In the genomic region with DNA sequence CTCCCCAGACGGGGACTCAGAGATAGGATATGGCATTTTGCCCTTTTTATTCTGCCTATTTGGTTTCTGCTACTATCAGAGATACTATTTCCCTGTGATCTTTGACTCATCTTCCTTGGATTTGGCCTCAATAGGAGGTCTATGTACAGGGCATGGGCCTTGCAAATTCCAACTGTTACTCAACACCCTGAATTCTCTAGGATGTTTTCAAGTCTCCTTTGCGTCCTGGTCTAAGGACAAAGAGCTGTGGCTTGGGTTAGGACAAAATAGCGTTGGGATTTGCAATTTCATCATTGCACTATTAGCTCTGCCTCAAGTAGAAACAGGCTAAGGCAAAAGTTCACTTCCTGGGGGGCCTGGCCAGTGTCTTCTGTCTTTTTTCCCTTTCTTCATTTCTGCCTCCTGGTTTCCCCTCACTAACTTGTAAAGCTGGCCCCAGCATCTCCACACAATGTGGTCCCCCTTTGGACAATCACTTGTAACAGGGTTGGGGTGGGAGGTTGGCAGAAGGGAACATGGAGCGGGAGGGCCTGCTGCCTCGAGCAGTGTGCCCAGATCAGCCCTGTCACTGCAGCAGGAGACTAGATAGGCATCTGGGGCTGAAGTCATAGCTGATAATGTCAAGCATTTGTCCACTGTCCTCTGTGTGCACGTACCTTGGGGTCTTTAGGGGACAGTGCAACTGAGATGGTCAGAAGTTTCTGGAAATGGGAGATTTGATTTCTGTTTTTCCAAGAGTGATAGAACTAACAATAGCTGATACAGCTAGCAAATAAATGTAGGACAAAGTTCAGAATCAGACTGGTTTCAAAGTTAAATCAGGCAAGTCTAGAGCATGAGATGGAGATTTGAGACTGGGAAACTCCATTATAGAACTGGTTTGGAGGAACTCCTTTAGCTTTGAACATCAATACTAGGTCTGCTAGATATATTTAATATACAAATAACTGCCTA, we compare ENCODE assay signal across 2 cellular contexts.
TF ChIP-seq lines count a peak whose summit lies in the region.

No MANE protein-coding gene starts in this region.

TF ChIP-seq in SK-N-SH, 30 proteins besides CTCF, POLR2A, EP300 and RAD21:
- no peak for TF ChIP-seq NRF1 (IDR thresholded peaks at IDR 0.05; ENCODE audit: low read depth, low read length)
- peak; percentile 43; the same call in 1 of the 2 replicates for TF ChIP-seq GATA2 (CRISPR knock-in tag; IDR thresholded peaks at IDR 0.05)

TF ChIP-seq in SK-N-SH treated with all-trans-retinoic acid at 6 μM for 48 hours, 23 proteins besides CTCF, POLR2A, EP300 and RAD21:
- TF ChIP-seq PPARA (CRISPR knock-in tag; IDR thresholded peaks at IDR 0.05; ENCODE audit: borderline replicate concordance) (no peak), CSDC2 (CRISPR knock-in tag; IDR thresholded peaks at IDR 0.05) (no peak), ZNF8 (CRISPR knock-in tag; IDR thresholded peaks at IDR 0.05) (no peak), ZC3H10 (CRISPR knock-in tag; IDR thresholded peaks at IDR 0.05) (no peak), RARB (CRISPR knock-in tag; IDR thresholded peaks at IDR 0.05) (no peak)
- TF ChIP-seq, protein P1, sequence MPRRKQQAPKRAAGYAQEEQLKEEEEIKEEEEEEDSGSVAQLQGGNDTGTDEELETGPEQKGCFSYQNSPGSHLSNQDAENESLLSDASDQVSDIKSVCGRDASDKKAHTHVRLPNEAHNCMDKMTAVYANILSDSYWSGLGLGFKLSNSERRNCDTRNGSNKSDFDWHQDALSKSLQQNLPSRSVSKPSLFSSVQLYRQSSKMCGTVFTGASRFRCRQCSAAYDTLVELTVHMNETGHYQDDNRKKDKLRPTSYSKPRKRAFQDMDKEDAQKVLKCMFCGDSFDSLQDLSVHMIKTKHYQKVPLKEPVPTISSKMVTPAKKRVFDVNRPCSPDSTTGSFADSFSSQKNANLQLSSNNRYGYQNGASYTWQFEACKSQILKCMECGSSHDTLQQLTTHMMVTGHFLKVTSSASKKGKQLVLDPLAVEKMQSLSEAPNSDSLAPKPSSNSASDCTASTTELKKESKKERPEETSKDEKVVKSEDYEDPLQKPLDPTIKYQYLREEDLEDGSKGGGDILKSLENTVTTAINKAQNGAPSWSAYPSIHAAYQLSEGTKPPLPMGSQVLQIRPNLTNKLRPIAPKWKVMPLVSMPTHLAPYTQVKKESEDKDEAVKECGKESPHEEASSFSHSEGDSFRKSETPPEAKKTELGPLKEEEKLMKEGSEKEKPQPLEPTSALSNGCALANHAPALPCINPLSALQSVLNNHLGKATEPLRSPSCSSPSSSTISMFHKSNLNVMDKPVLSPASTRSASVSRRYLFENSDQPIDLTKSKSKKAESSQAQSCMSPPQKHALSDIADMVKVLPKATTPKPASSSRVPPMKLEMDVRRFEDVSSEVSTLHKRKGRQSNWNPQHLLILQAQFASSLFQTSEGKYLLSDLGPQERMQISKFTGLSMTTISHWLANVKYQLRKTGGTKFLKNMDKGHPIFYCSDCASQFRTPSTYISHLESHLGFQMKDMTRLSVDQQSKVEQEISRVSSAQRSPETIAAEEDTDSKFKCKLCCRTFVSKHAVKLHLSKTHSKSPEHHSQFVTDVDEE (CRISPR knock-in tag; IDR thresholded peaks at IDR 0.05) = no peak
TF ChIP-seq in SK-N-SH treated with all-trans-retinoic acid at 6 μM for 48 hours: peak in this region for 0.
